Comparison of ENCODE assay signal across 8 cellular contexts in genomic region chr20:48635791-48636267, GRCh38.
A peak's percentile ranks its signal among the peaks of the same experiment; 100 is the strongest.
DNase-seq lines count a peak whose midpoint lies in the region; ATAC-seq and TF ChIP-seq lines count a peak whose summit lies in the region.

No MANE protein-coding gene starts in this region.

- peaks cover 58% of the 10 kb centered on the region for H3K36me3 Mint-ChIP-seq in CD4-positive, CD25-positive, alpha-beta regulatory T cell
- 0 out of 2 replicates have a peak, but pooled peaks cover 3% of the 10 kb centered on the region for H3K36me3 Mint-ChIP-seq in HFFc6 (ENCODE audit: low read depth)

- H3K9me3 Mint-ChIP-seq in CD4-positive, CD25-positive, alpha-beta regulatory T cell, result peaks cover 0 to 10% (median 0%) of the 10 kb centered on the region in 7 donors
- no peaks in the 10 kb centered on the region for H3K9me3 Mint-ChIP-seq in HFFc6

- no peak overlapping the region for H3K27ac ChIP-seq in CD4-positive, CD25-positive, alpha-beta regulatory T cell (ENCODE audit: insufficient read depth, low read length, poor library complexity, severe bottlenecking)

- H3K4me3 ChIP-seq in CD4-positive, CD25-positive, alpha-beta regulatory T cell (ENCODE audit: low read depth, low read length), result no peak overlapping the region

- peak; percentile 97 for TF ChIP-seq CTCF in HFFc6 (IDR thresholded peaks at IDR 0.05)

- H3K4me1 Mint-ChIP-seq in CD4-positive, CD25-positive, alpha-beta regulatory T cell, result peaks cover 0 to 8% (median 4%) of the 10 kb centered on the region in 4 donors
- peaks cover 22% of the 10 kb centered on the region for H3K4me1 Mint-ChIP-seq in HFFc6 (ENCODE audit: low read depth)

- H3K4me3 Mint-ChIP-seq in CD4-positive, CD25-positive, alpha-beta regulatory T cell, result peak overlapping the region in 1 of 4 donors; percentile 68
- no peak overlapping the region for H3K4me3 Mint-ChIP-seq in HFFc6

- H3K27ac Mint-ChIP-seq in CD4-positive, CD25-positive, alpha-beta regulatory T cell, result peak overlapping the region in 2 of 3 donors; percentile 26 to 81
- no peak overlapping the region for H3K27ac Mint-ChIP-seq in HFFc6

- H3K27me3 ChIP-seq in CD4-positive, CD25-positive, alpha-beta regulatory T cell (ENCODE audit: control insufficient read depth, insufficient read depth, low read length), result no peaks in the 10 kb centered on the region

- peak; percentile 52 to 68 for ATAC-seq in CD4-positive, CD25-positive, alpha-beta regulatory T cell (ENCODE audit: low read depth in 2 of 2)
- ATAC-seq in GM21825 (IDR thresholded peaks at IDR 0.05; ENCODE audit: unreplicated experiment), result no peak

- H3K36me3 ChIP-seq in CD4-positive, CD25-positive, alpha-beta regulatory T cell (ENCODE audit: control insufficient read depth, insufficient read depth, low read length), result peaks cover 95% of the 10 kb centered on the region

- DNase-seq in CD4-positive, CD25-positive, alpha-beta regulatory T cell, result peak; percentile 42 to 67 (median 63)
- DNase-seq in HFFc6 (peak; percentile 35), RPMI8226 (peak; percentile 68), foreskin melanocyte (peak; percentile 25), pons (ENCODE audit: low spot score) (peak; percentile 71), GOT3 (lab: John Stamatoyannopoulos, UW) (no peak)
- peak; percentile 34 for DNase-seq in activated T-helper 9 cell treated with anti-CD3 and anti-CD28 coated beads, Interleukin-2, amount 50 U/mL, for 16 hours (ENCODE audit: low read depth)

- no peaks in the 10 kb centered on the region for H3K9me3 ChIP-seq in CD4-positive, CD25-positive, alpha-beta regulatory T cell (ENCODE audit: control insufficient read depth in 2 of 2, low read length in 2 of 2)

- H3K27me3 Mint-ChIP-seq in CD4-positive, CD25-positive, alpha-beta regulatory T cell, result no peaks in the 10 kb centered on the region
- peaks cover 2% of the 10 kb centered on the region for H3K27me3 Mint-ChIP-seq in HFFc6 (ENCODE audit: insufficient read depth)

- H3K4me1 ChIP-seq in CD4-positive, CD25-positive, alpha-beta regulatory T cell (ENCODE audit: control insufficient read depth, insufficient read depth, low read length, poor library complexity, severe bottlenecking), result no peaks in the 10 kb centered on the region
